In genomic region chr3:137970914-137971831, GRCh38 we compare ENCODE assay signal across 9 cellular contexts. TPM values are rescaled to one million over a fixed set of nuclear protein-coding genes. Genes with fewer than 3 reads are reported as not detected.
DNase-seq lines count a peak whose midpoint lies in the region; ATAC-seq, FAIRE-seq and TF ChIP-seq lines count a peak whose summit lies in the region.
"Had no signal": no experiment of that assay in that cellular context is flagged by ENCODE, and none has a peak within 500 bp of the region (broad histone marks: within the 10 kb centered on the region; RNA-seq: fewer than 3 reads in every experiment).

No MANE protein-coding gene starts in this region.

- FAIRE-seq in endothelial cell of umbilical vein (lab: Jason Lieb, UNC): peak; percentile 96

- no peaks in the 10 kb centered on the region for H3K9me3 Mint-ChIP-seq in CD8-positive, alpha-beta T cell
- H3K9me3 Mint-ChIP-seq in activated CD4-positive, alpha-beta memory T cell treated with anti-CD3 and anti-CD28 coated beads, Interleukin-2, amount 10 ng/mL, durations not matched to agents 7 days and 5 days: no peaks in the 10 kb centered on the region
- no peaks in the 10 kb centered on the region for H3K9me3 Mint-ChIP-seq in stimulated activated effector memory CD8-positive, alpha-beta T cell treated with anti-CD3 and anti-CD28 coated beads, Interleukin-12 subunit alpha, Interleukin-12 subunit beta, amount 100 ng/mL, for 72 hours
- H3K9me3 Mint-ChIP-seq: T-helper 1 cell treated with Interleukin-12 subunit alpha and Interleukin-12 subunit beta and Interleukin-4 antibody, amounts not matched to agents 30 μg/mL and 1 μg/mL, for 36 hours had no signal

- peak overlapping the region; percentile 16 for H2AFZ ChIP-seq in endothelial cell of umbilical vein (ENCODE audit: low read depth, low read length)

- TF ChIP-seq CTCF in CD8-positive, alpha-beta T cell (IDR thresholded peaks at IDR 0.05): peak; percentile 61
- TF ChIP-seq CTCF in endothelial cell of umbilical vein (IDR thresholded peaks at IDR 0.05; ENCODE audit: extremely low read depth in 1 of 2, insufficient read depth in 1 of 2, low read depth in 1 of 2, low read length in 2 of 2): peak; percentile 82 to 92

- H3K27ac ChIP-seq in CD8-positive, alpha-beta T cell (ENCODE audit: low read depth, low read length): no peak overlapping the region
- H3K27ac ChIP-seq in endothelial cell of umbilical vein (ENCODE audit: insufficient read depth, low read depth, low read length): no peak overlapping the region

- no peaks in the 10 kb centered on the region for H3K79me2 ChIP-seq in endothelial cell of umbilical vein (ENCODE audit: control insufficient read depth, insufficient read depth, low read length)

- no TSS peak for BruUV-seq in endothelial cell of umbilical vein (replicated peaks; lab: Mats Ljungman, UMichigan)

- no peaks in the 10 kb centered on the region for H3K9me1 ChIP-seq in endothelial cell of umbilical vein (replicated peaks; ENCODE audit: control insufficient read depth, extremely low read depth, insufficient read depth, low read length)

- H3K36me3 ChIP-seq in CD8-positive, alpha-beta T cell (ENCODE audit: insufficient read depth, low read length): no peaks in the 10 kb centered on the region
- no peaks in the 10 kb centered on the region for H3K36me3 ChIP-seq in endothelial cell of umbilical vein (ENCODE audit: control insufficient read depth in 2 of 2, extremely low read depth in 1 of 2, insufficient read depth in 2 of 2, low read length in 2 of 2)

- no peaks in the 10 kb centered on the region for H3K4me1 Mint-ChIP-seq in CD8-positive, alpha-beta T cell (ENCODE audit: low read depth)
- H3K4me1 Mint-ChIP-seq in activated CD4-positive, alpha-beta memory T cell treated with anti-CD3 and anti-CD28 coated beads, Interleukin-2, amount 10 ng/mL, durations not matched to agents 7 days and 5 days: no peaks in the 10 kb centered on the region
- H3K4me1 Mint-ChIP-seq in stimulated activated effector memory CD8-positive, alpha-beta T cell treated with anti-CD3 and anti-CD28 coated beads, Interleukin-12 subunit alpha, Interleukin-12 subunit beta, amount 100 ng/mL, for 72 hours: peaks cover 6% of the 10 kb centered on the region

- H3K9ac ChIP-seq in endothelial cell of umbilical vein (replicated peaks; ENCODE audit: extremely low read depth, insufficient read depth, low read length): no peak overlapping the region

- no peak overlapping the region for H3K4me3 ChIP-seq in CD8-positive, alpha-beta T cell (ENCODE audit: low read depth, low read length)
- no peak overlapping the region for H3K4me3 ChIP-seq in endothelial cell of umbilical vein (replicated peaks in 1 of 3; ENCODE audit: insufficient read depth in 1 of 3, low read depth in 1 of 3, low read length in 3 of 3)

- peaks cover 14% of the 10 kb centered on the region for H3K27me3 Mint-ChIP-seq in CD8-positive, alpha-beta T cell (ENCODE audit: low read depth)
- H3K27me3 Mint-ChIP-seq in activated CD4-positive, alpha-beta memory T cell treated with anti-CD3 and anti-CD28 coated beads, Interleukin-2, amount 10 ng/mL, durations not matched to agents 7 days and 5 days: peaks cover 5% of the 10 kb centered on the region

- CTCF ChIA-PET in CD8-positive, alpha-beta T cell (lab: Charles Lee): interaction anchor here (1.2 kb wide), 2 partner anchors 13 to 17 kb away, joined by 3 read pairs; no protein-coding TSS in a partner anchor
- CTCF ChIA-PET in activated CD4-positive, alpha-beta memory T cell treated with anti-CD3 and anti-CD28 coated beads, Interleukin-2, amount 10 ng/mL, durations not matched to agents 7 days and 5 days (lab: Charles Lee): interaction anchor here (0.6 to 0.7 kb wide), 2 partner anchors 13 to 585 kb away, joined by 3 read pairs; no protein-coding TSS in a partner anchor
- CTCF ChIA-PET in endothelial cell of umbilical vein (lab: Charles Lee): interaction anchor here (0.6 to 2.3 kb wide), 12 partner anchors 9 to 1218 kb away, joined by 3 to 16 read pairs (median 4); no protein-coding TSS in a partner anchor

- H3K27me3 ChIP-seq in CD8-positive, alpha-beta T cell (ENCODE audit: insufficient read depth, low read length): no peaks in the 10 kb centered on the region
- H3K27me3 ChIP-seq in endothelial cell of umbilical vein (ENCODE audit: control insufficient read depth in 2 of 2, insufficient read depth in 2 of 2, low read length in 2 of 2): peaks cover 2 to 5% of the 10 kb centered on the region in 2 experiments

- no peak for ATAC-seq in CD8-positive, alpha-beta T cell
- peak; percentile 98 for ATAC-seq in GM19438 (IDR thresholded peaks at IDR 0.05; ENCODE audit: low read depth, unreplicated experiment)
- peak; percentile 96 for ATAC-seq in HG03520 (IDR thresholded peaks at IDR 0.05; ENCODE audit: unreplicated experiment)
- peak; percentile 71 for ATAC-seq in stimulated activated effector memory CD8-positive, alpha-beta T cell treated with anti-CD3 and anti-CD28 coated beads, Interleukin-12 subunit alpha, Interleukin-12 subunit beta, amount 100 ng/mL, for 72 hours

- no peak overlapping the region for H3K27ac Mint-ChIP-seq in CD8-positive, alpha-beta T cell
- no peak overlapping the region for H3K27ac Mint-ChIP-seq in activated CD4-positive, alpha-beta memory T cell treated with anti-CD3 and anti-CD28 coated beads, Interleukin-2, amount 10 ng/mL, durations not matched to agents 7 days and 5 days
- H3K27ac Mint-ChIP-seq in stimulated activated effector memory CD8-positive, alpha-beta T cell treated with anti-CD3 and anti-CD28 coated beads, Interleukin-12 subunit alpha, Interleukin-12 subunit beta, amount 100 ng/mL, for 72 hours: no peak overlapping the region
- H3K27ac Mint-ChIP-seq: T-helper 1 cell treated with Interleukin-12 subunit alpha and Interleukin-12 subunit beta and Interleukin-4 antibody, amounts not matched to agents 30 μg/mL and 1 μg/mL, for 36 hours had no signal

- dilution Hi-C loops in endothelial cell of umbilical vein (cut with MboI; ENCODE audit: extremely low pct_ligation_motif_present, low sequenced_read_pairs): no loop called here

- POLR2A ChIA-PET in CD8-positive, alpha-beta T cell (lab: Charles Lee): no interaction called here
- POLR2A ChIA-PET in activated CD4-positive, alpha-beta memory T cell treated with anti-CD3 and anti-CD28 coated beads, Interleukin-2, amount 10 ng/mL, durations not matched to agents 7 days and 5 days (lab: Charles Lee): no interaction called here
- POLR2A ChIA-PET in endothelial cell of umbilical vein (lab: Charles Lee): no interaction called here

- no peaks in the 10 kb centered on the region for H3K9me3 ChIP-seq in CD8-positive, alpha-beta T cell (ENCODE audit: low read length)
- H3K9me3 ChIP-seq in endothelial cell of umbilical vein (replicated peaks; ENCODE audit: control insufficient read depth, insufficient read depth, low read length): no peaks in the 10 kb centered on the region

- intact Hi-C loops in CD8-positive, alpha-beta T cell (cut with DNase I, micrococcal nuclease): loop anchor here in 1 of 2 experiments (2.0 to 5.0 kb wide), 2 partner anchors 864 to 1894 kb away; no protein-coding TSS in a partner anchor
- intact Hi-C loops in endothelial cell of umbilical vein (cut with micrococcal nuclease): loop anchor here (1.0 to 2.0 kb wide), 3 partner anchors 850 to 938 kb away; no protein-coding TSS in a partner anchor

- H3K4me3 Mint-ChIP-seq in CD8-positive, alpha-beta T cell: no peak overlapping the region
- no peak overlapping the region for H3K4me3 Mint-ChIP-seq in activated CD4-positive, alpha-beta memory T cell treated with anti-CD3 and anti-CD28 coated beads, Interleukin-2, amount 10 ng/mL, durations not matched to agents 7 days and 5 days
- no peak overlapping the region for H3K4me3 Mint-ChIP-seq in stimulated activated effector memory CD8-positive, alpha-beta T cell treated with anti-CD3 and anti-CD28 coated beads, Interleukin-12 subunit alpha, Interleukin-12 subunit beta, amount 100 ng/mL, for 72 hours
- H3K4me3 Mint-ChIP-seq: T-helper 1 cell treated with Interleukin-12 subunit alpha and Interleukin-12 subunit beta and Interleukin-4 antibody, amounts not matched to agents 30 μg/mL and 1 μg/mL, for 36 hours had no signal

- H4K20me1 ChIP-seq in endothelial cell of umbilical vein (replicated peaks; ENCODE audit: control insufficient read depth, extremely low read depth, insufficient read depth, low read length): no peaks in the 10 kb centered on the region

- no peak for TF ChIP-seq POLR2A in endothelial cell of umbilical vein (IDR thresholded peaks at IDR 0.05; ENCODE audit: low read depth, low read length)

- H3K36me3 Mint-ChIP-seq in CD8-positive, alpha-beta T cell: no peaks in the 10 kb centered on the region
- H3K36me3 Mint-ChIP-seq in activated CD4-positive, alpha-beta memory T cell treated with anti-CD3 and anti-CD28 coated beads, Interleukin-2, amount 10 ng/mL, durations not matched to agents 7 days and 5 days (ENCODE audit: low read depth): no peaks in the 10 kb centered on the region
- no peaks in the 10 kb centered on the region for H3K36me3 Mint-ChIP-seq in stimulated activated effector memory CD8-positive, alpha-beta T cell treated with anti-CD3 and anti-CD28 coated beads, Interleukin-12 subunit alpha, Interleukin-12 subunit beta, amount 100 ng/mL, for 72 hours

- no peaks in the 10 kb centered on the region for H3K4me1 ChIP-seq in CD8-positive, alpha-beta T cell (ENCODE audit: insufficient read depth, low read length)
- H3K4me1 ChIP-seq in endothelial cell of umbilical vein (ENCODE audit: control insufficient read depth, extremely low read depth, insufficient read depth, low read length): no peaks in the 10 kb centered on the region

- peak in 6 of 7 experiments; percentile 4 to 50 (median 21) for DNase-seq in CD8-positive, alpha-beta T cell
- DNase-seq in NCI-H748 treated with DMSO at 0.1 percent for 48 hours (lab: John Stamatoyannopoulos, UW): peak; percentile 38
- peak; percentile 60 for DNase-seq in activated CD4-positive, alpha-beta memory T cell treated with anti-CD3 and anti-CD28 coated beads, Interleukin-2, amount 10 ng/mL, durations not matched to agents 7 days and 5 days
- DNase-seq in endothelial cell of umbilical vein (ENCODE audit: low read depth, low spot score): peak; percentile 59
- DNase-seq in middle frontal gyrus (ENCODE audit: extremely low spot score, low spot score): peak; percentile 58
- peak; percentile 26 to 73 for DNase-seq in stimulated activated effector memory CD8-positive, alpha-beta T cell treated with anti-CD3 and anti-CD28 coated beads, Interleukin-12 subunit alpha, Interleukin-12 subunit beta, amount 100 ng/mL, for 72 hours (ENCODE audit: low spot score in 2 of 2)

- no peak overlapping the region for H3K4me2 ChIP-seq in endothelial cell of umbilical vein (ENCODE audit: insufficient read depth, low read length)

RNA-seq across cellular contexts. Expression of gene CLDN18, which starts 38.8 kb away (rescaled TPM):
- total RNA-seq in CD8-positive, alpha-beta T cell: not detected
- total RNA-seq in activated CD4-positive, alpha-beta memory T cell treated with anti-CD3 and anti-CD28 coated beads, Interleukin-2, amount 10 ng/mL, durations not matched to agents 7 days and 5 days: not detected
- total RNA-seq in endothelial cell of umbilical vein: not detected in 2 replicates
- not detected in 2 replicates for polyA plus RNA-seq in endothelial cell of umbilical vein
- not detected in 2 replicates for polyA plus RNA-seq in endothelial cell of umbilical vein (2011; cell fraction: cytosol; rRNA removed)
- not detected in 2 replicates for polyA plus RNA-seq in endothelial cell of umbilical vein (2011; cell fraction: nucleus; rRNA removed)
- not detected in 2 replicates for polyA plus RNA-seq in endothelial cell of umbilical vein (2012)
- polyA minus RNA-seq in endothelial cell of umbilical vein: not detected in 2 replicates
- polyA minus RNA-seq in endothelial cell of umbilical vein (2011; cell fraction: cytosol; rRNA and poly(A)+ RNA removed): not detected
- not detected in 2 replicates for polyA minus RNA-seq in endothelial cell of umbilical vein (2011; cell fraction: nucleus; rRNA and poly(A)+ RNA removed)
